ENCODE assay signal across 8 cellular contexts in genomic region chr17:48113201-48113676, GRCh38. TPM values are rescaled to one million over a fixed set of nuclear protein-coding genes. Genes with fewer than 3 reads are reported as not detected.
A peak's percentile ranks its signal among the peaks of the same experiment; 100 is the strongest.
DNase-seq lines count a peak whose midpoint lies in the region; ATAC-seq and TF ChIP-seq lines count a peak whose summit lies in the region.

No MANE protein-coding gene starts in this region.

- peak; percentile 66 for ATAC-seq in Right ventricle myocardium superior (ENCODE audit: poor library complexity)
- peak; percentile 95 for ATAC-seq in activated naive CD8-positive, alpha-beta T cell treated with anti-CD3 and anti-CD28 coated beads, Interleukin-2, amount 10 ng/mL, durations not matched to agents 7 days and 5 days (ENCODE audit: low read depth)

- intact Hi-C loops in Right ventricle myocardium superior (cut with DNase I), result no loop called here

- no peaks in the 10 kb centered on the region for H3K9me3 Mint-ChIP-seq in activated naive CD8-positive, alpha-beta T cell treated with anti-CD3 and anti-CD28 coated beads, Interleukin-2, amount 10 ng/mL, durations not matched to agents 7 days and 5 days
- H3K9me3 Mint-ChIP-seq in stimulated activated naive CD8-positive, alpha-beta T cell treated with anti-CD3 and anti-CD28 coated beads, Interleukin-15, Interleukin-2, amounts not matched to agents 100 ng/mL and 50 ng/mL, for 24 hours, result no peaks in the 10 kb centered on the region

- peaks cover 18% of the 10 kb centered on the region for H3K36me3 Mint-ChIP-seq in activated naive CD8-positive, alpha-beta T cell treated with anti-CD3 and anti-CD28 coated beads, Interleukin-2, amount 10 ng/mL, durations not matched to agents 7 days and 5 days
- H3K36me3 Mint-ChIP-seq in stimulated activated naive CD8-positive, alpha-beta T cell treated with anti-CD3 and anti-CD28 coated beads, Interleukin-15, Interleukin-2, amounts not matched to agents 100 ng/mL and 50 ng/mL, for 24 hours (ENCODE audit: low read depth), result peaks cover 25% of the 10 kb centered on the region

- H3K4me3 Mint-ChIP-seq in activated naive CD8-positive, alpha-beta T cell treated with anti-CD3 and anti-CD28 coated beads, Interleukin-2, amount 10 ng/mL, durations not matched to agents 7 days and 5 days, result peak overlapping the region; percentile 44
- peak overlapping the region; percentile 63 for H3K4me3 Mint-ChIP-seq in stimulated activated naive CD8-positive, alpha-beta T cell treated with anti-CD3 and anti-CD28 coated beads, Interleukin-15, Interleukin-2, amounts not matched to agents 100 ng/mL and 50 ng/mL, for 24 hours

- POLR2A ChIA-PET in activated naive CD8-positive, alpha-beta T cell treated with anti-CD3 and anti-CD28 coated beads, Interleukin-2, amount 10 ng/mL, durations not matched to agents 7 days and 5 days (lab: Charles Lee), result interaction anchor here (0.6 to 4.0 kb wide), 7 partner anchors 11 to 726 kb away, joined by 3 to 45 read pairs (median 4); partner anchors contain the start of genes CBX1 and NFE2L1

- H3K4me1 Mint-ChIP-seq in activated naive CD8-positive, alpha-beta T cell treated with anti-CD3 and anti-CD28 coated beads, Interleukin-2, amount 10 ng/mL, durations not matched to agents 7 days and 5 days, result peaks cover 40% of the 10 kb centered on the region
- H3K4me1 Mint-ChIP-seq in stimulated activated naive CD8-positive, alpha-beta T cell treated with anti-CD3 and anti-CD28 coated beads, Interleukin-15, Interleukin-2, amounts not matched to agents 100 ng/mL and 50 ng/mL, for 24 hours (ENCODE audit: low read depth), result peaks cover 48% of the 10 kb centered on the region

- H3K9me3 ChIP-seq in right atrium auricular region, result no peaks in the 10 kb centered on the region

- H3K4me1 ChIP-seq in right atrium auricular region, result peaks cover 0 to 12% of the 10 kb centered on the region in 2 donors

- no peak for TF ChIP-seq CTCF in right atrium auricular region (IDR thresholded peaks at IDR 0.05)

- H3K27ac Mint-ChIP-seq in activated naive CD8-positive, alpha-beta T cell treated with anti-CD3 and anti-CD28 coated beads, Interleukin-2, amount 10 ng/mL, durations not matched to agents 7 days and 5 days, result peak overlapping the region; percentile 86
- H3K27ac Mint-ChIP-seq in stimulated activated naive CD8-positive, alpha-beta T cell treated with anti-CD3 and anti-CD28 coated beads, Interleukin-15, Interleukin-2, amounts not matched to agents 100 ng/mL and 50 ng/mL, for 24 hours, result peak overlapping the region; percentile 84

- H3K27me3 Mint-ChIP-seq in activated naive CD8-positive, alpha-beta T cell treated with anti-CD3 and anti-CD28 coated beads, Interleukin-2, amount 10 ng/mL, durations not matched to agents 7 days and 5 days, result no peaks in the 10 kb centered on the region
- H3K27me3 Mint-ChIP-seq in stimulated activated naive CD8-positive, alpha-beta T cell treated with anti-CD3 and anti-CD28 coated beads, Interleukin-15, Interleukin-2, amounts not matched to agents 100 ng/mL and 50 ng/mL, for 24 hours, result no peaks in the 10 kb centered on the region

- no peak overlapping the region for H3K4me3 ChIP-seq in right atrium auricular region

- H3K36me3 ChIP-seq in right atrium auricular region, result peaks cover 47% of the 10 kb centered on the region

- no peak overlapping the region for H3K27ac ChIP-seq in right atrium auricular region

- DNase-seq in Right ventricle myocardium superior (peak; percentile 62), right atrium auricular region (ENCODE audit: low spot score) (no peak), SKM-1 (lab: John Stamatoyannopoulos, UW; ENCODE audit: unreplicated experiment) (peak; percentile 91), HCEC 1CT (no peak), cerebellar nuclear complex (lab: John Stamatoyannopoulos, UW) (no peak), hippocampal formation (lab: John Stamatoyannopoulos, UW) (no peak)
- DNase-seq in activated naive CD8-positive, alpha-beta T cell treated with anti-CD3 and anti-CD28 coated beads, Interleukin-2, amount 10 ng/mL, durations not matched to agents 7 days and 5 days, result peak; percentile 67

- no peaks in the 10 kb centered on the region for H3K27me3 ChIP-seq in right atrium auricular region

RNA-seq across cellular contexts. Expression of gene SNX11, which starts 5.7 kb away (rescaled TPM):
- 11.8 TPM for total RNA-seq in Right ventricle myocardium superior
- total RNA-seq in right atrium auricular region, result 1 to 10 TPM; 5.4 to 9.3 TPM
- 10 to 100 TPM; 31.3 to 36.8 TPM for total RNA-seq in activated naive CD8-positive, alpha-beta T cell treated with anti-CD3 and anti-CD28 coated beads, Interleukin-2, amount 10 ng/mL, durations not matched to agents 7 days and 5 days

RNA-seq across cellular contexts. Expression of gene CBX1, which starts 12.0 kb away (rescaled TPM):
- total RNA-seq in Right ventricle myocardium superior (31.7 TPM), right atrium auricular region (10 to 100 TPM; 18.3 to 22.1 TPM)
- 10 to 100 TPM; 55.1 to 56.0 TPM for total RNA-seq in activated naive CD8-positive, alpha-beta T cell treated with anti-CD3 and anti-CD28 coated beads, Interleukin-2, amount 10 ng/mL, durations not matched to agents 7 days and 5 days

Comparison
In these comparisons a context has a peak if more than half of its experiments do, and no peak if none do; other contexts are left out.
1. DNase-seq: peak in Right ventricle myocardium superior (single experiment), SKM-1 (single experiment) and activated naive CD8-positive, alpha-beta T cell treated with anti-CD3 and anti-CD28 coated beads, Interleukin-2, amount 10 ng/mL, durations not matched to agents 7 days and 5 days (single experiment); none in right atrium auricular region (single experiment), HCEC 1CT (single experiment), cerebellar nuclear complex (0 of 2) and hippocampal formation (0 of 2).